In the genomic region with DNA sequence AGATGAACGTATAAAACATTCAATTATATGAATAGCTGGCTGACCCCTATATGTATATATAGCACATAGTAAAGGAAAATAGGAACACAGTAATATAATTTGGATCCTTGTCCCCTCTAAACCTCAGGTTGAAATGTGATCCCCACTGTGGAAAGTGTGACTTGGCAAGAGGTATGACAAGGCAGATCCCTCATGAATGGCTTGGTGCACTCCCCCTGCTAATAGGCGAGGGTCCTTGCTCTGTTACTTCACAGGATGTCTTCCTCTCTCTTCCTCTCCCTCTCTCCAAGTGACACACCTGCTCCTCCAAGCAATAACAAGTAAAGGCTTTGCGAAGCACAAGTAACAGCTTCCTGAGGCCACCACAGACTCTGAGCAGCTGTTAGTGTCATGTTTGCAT, we compare ENCODE assay signal across 23 cellular contexts. TPM values are rescaled to one million over a fixed set of nuclear protein-coding genes. Genes with fewer than 3 reads are reported as not detected.
DNase-seq lines count a peak whose midpoint lies in the region; ATAC-seq and TF ChIP-seq lines count a peak whose summit lies in the region.
"Had no signal": no experiment of that assay in that cellular context is flagged by ENCODE, and none has a peak within 500 bp of the region (broad histone marks: within the 10 kb centered on the region; RNA-seq: fewer than 3 reads in every experiment).

No MANE protein-coding gene starts in this region.

- H3K27me3 ChIP-seq in CD4-positive, alpha-beta memory T cell (ENCODE audit: insufficient read depth, low read length) = no peaks in the 10 kb centered on the region
- H3K27me3 ChIP-seq in DND-41 (ENCODE audit: insufficient read depth, low read length, poor library complexity) (no peaks in the 10 kb centered on the region), prostate gland (replicated peaks; ENCODE audit: insufficient read depth) (no peaks in the 10 kb centered on the region)
- H3K27me3 ChIP-seq: BLaER1 treated with 17β-estradiol and CSF1 and Interleukin-3, amounts not matched to agents 10 nM and 100 nM; brain microvascular endothelial cell had no signal

- H3K9ac ChIP-seq in DND-41 (ENCODE audit: low read depth, low read length) = no peak overlapping the region
- H3K9ac ChIP-seq: BLaER1 treated with 17β-estradiol and CSF1 and Interleukin-3, amounts not matched to agents 10 nM and 100 nM had no signal

- H3K9me3 Mint-ChIP-seq in CD4-positive, alpha-beta memory T cell = no peaks in the 10 kb centered on the region
- H3K9me3 Mint-ChIP-seq in activated naive CD8-positive, alpha-beta T cell treated with anti-CD3 and anti-CD28 coated beads for 36 hours = no peaks in the 10 kb centered on the region
- no peaks in the 10 kb centered on the region for H3K9me3 Mint-ChIP-seq in osteocyte (ENCODE audit: unreplicated experiment)
- H3K9me3 Mint-ChIP-seq: activated CD4-positive, alpha-beta T cell treated with anti-CD3 and anti-CD28 coated beads, Interleukin-2, amount 10 ng/mL, durations not matched to agents 24 days and 14 days; naive B cell had no signal

- H3K27me3 Mint-ChIP-seq in CD4-positive, alpha-beta memory T cell = no peaks in the 10 kb centered on the region
- H3K27me3 Mint-ChIP-seq in activated naive CD8-positive, alpha-beta T cell treated with anti-CD3 and anti-CD28 coated beads for 36 hours = no peaks in the 10 kb centered on the region
- H3K27me3 Mint-ChIP-seq in osteocyte (ENCODE audit: unreplicated experiment) = no peaks in the 10 kb centered on the region
- H3K27me3 Mint-ChIP-seq: activated CD4-positive, alpha-beta T cell treated with anti-CD3 and anti-CD28 coated beads, Interleukin-2, amount 10 ng/mL, durations not matched to agents 24 days and 14 days; naive B cell had no signal

- H2AFZ ChIP-seq in DND-41 (ENCODE audit: low read depth, low read length) = no peak overlapping the region
- H2AFZ ChIP-seq: PC-9 had no signal

- peak overlapping the region in 2 of 8 donors; percentile 26 to 62 for H3K4me3 Mint-ChIP-seq in CD4-positive, alpha-beta memory T cell
- no peak overlapping the region for H3K4me3 Mint-ChIP-seq in activated naive CD8-positive, alpha-beta T cell treated with anti-CD3 and anti-CD28 coated beads for 36 hours
- H3K4me3 Mint-ChIP-seq in osteocyte (ENCODE audit: unreplicated experiment) = no peak overlapping the region
- H3K4me3 Mint-ChIP-seq: activated CD4-positive, alpha-beta T cell treated with anti-CD3 and anti-CD28 coated beads, Interleukin-2, amount 10 ng/mL, durations not matched to agents 24 days and 14 days; naive B cell had no signal

- peak overlapping the region in 2 of 7 donors; percentile 73 to 80 for H3K27ac Mint-ChIP-seq in CD4-positive, alpha-beta memory T cell
- H3K27ac Mint-ChIP-seq in activated naive CD8-positive, alpha-beta T cell treated with anti-CD3 and anti-CD28 coated beads for 36 hours = peak overlapping the region; percentile 46
- peak overlapping the region; percentile 2 for H3K27ac Mint-ChIP-seq in osteocyte (ENCODE audit: unreplicated experiment)
- H3K27ac Mint-ChIP-seq: activated CD4-positive, alpha-beta T cell treated with anti-CD3 and anti-CD28 coated beads, Interleukin-2, amount 10 ng/mL, durations not matched to agents 24 days and 14 days had no signal

- H4K20me1 ChIP-seq in DND-41 (ENCODE audit: insufficient read depth, low read length) = peaks cover 90% of the 10 kb centered on the region

- peaks cover 93% of the 10 kb centered on the region for H3K36me3 ChIP-seq in CD4-positive, alpha-beta memory T cell (ENCODE audit: insufficient read depth, low read length)
- H3K36me3 ChIP-seq in DND-41 (ENCODE audit: insufficient read depth, low read length) (peaks cover 99% of the 10 kb centered on the region), prostate gland (peaks cover 13 to 21% of the 10 kb centered on the region in 2 donors)

- H3K4me2 ChIP-seq in DND-41 (ENCODE audit: insufficient read depth, low read length) = no peak overlapping the region
- H3K4me2 ChIP-seq: BLaER1 treated with 17β-estradiol and CSF1 and Interleukin-3, amounts not matched to agents 10 nM and 100 nM; PC-9 had no signal

- TF ChIP-seq POLR2A in prostate gland (IDR thresholded peaks at IDR 0.05) = no peak

- TF ChIP-seq CTCF in DND-41 (IDR thresholded peaks at IDR 0.05; ENCODE audit: borderline replicate concordance, extremely low read depth, low read length, poor library complexity, severe bottlenecking) (no peak), osteocyte (IDR thresholded peaks at IDR 0.05) (no peak), prostate gland (IDR thresholded peaks at IDR 0.05) (no peak)

- H3K27ac ChIP-seq in CD4-positive, alpha-beta memory T cell (ENCODE audit: low read depth, low read length) = peak overlapping the region; percentile 1
- H3K27ac ChIP-seq in DND-41 (ENCODE audit: low read length) = no peak overlapping the region
- no peak overlapping the region for H3K27ac ChIP-seq in prostate gland
- H3K27ac ChIP-seq: BLaER1 treated with 17β-estradiol and CSF1 and Interleukin-3, amounts not matched to agents 10 nM and 100 nM; brain microvascular endothelial cell; epithelial cell of prostate; PC-9; WERI-Rb-1 had no signal

- WGBS in prostate gland = 84% methylated on average over 3 of the region's 3 CpGs

- no peak for DNase-seq in CD4-positive, alpha-beta memory T cell
- DNase-seq in DND-41 (no peak), osteocyte (ENCODE audit: extremely low spot score, unreplicated experiment) (no peak), prostate gland (ENCODE audit: low spot score) (no peak), NCI-H1930 (lab: John Stamatoyannopoulos, UW) (no peak)
- DNase-seq in activated naive CD8-positive, alpha-beta T cell treated with anti-CD3 and anti-CD28 coated beads for 36 hours = no peak
- DNase-seq: activated CD4-positive, alpha-beta T cell treated with anti-CD3 and anti-CD28 coated beads, Interleukin-2, amount 10 ng/mL, durations not matched to agents 24 days and 14 days; activated gamma-delta T cell; amniotic stem cell; brain microvascular endothelial cell; Calu3; glutamatergic neuron; naive B cell; NCI-H1105; NCI-H187 treated with DMSO at 0.1 percent for 48 hours; NCI-H526 treated with DMSO at 0.1 percent for 48 hours; PC-9; stimulated activated CD4-positive, alpha-beta T cell treated with anti-CD3 and anti-CD28 coated beads, Interleukin-2, amount 100 ng/mL, for 48 hours; WERI-Rb-1 had no signal

- intact Hi-C loops in CD4-positive, alpha-beta memory T cell (cut with micrococcal nuclease) = loop anchor here (2.0 kb wide), 1 partner anchor 15 kb away; no protein-coding TSS in a partner anchor
- intact Hi-C loops in prostate gland (cut with DNase I) = no loop called here

- peaks cover 99% of the 10 kb centered on the region for H3K79me2 ChIP-seq in DND-41 (ENCODE audit: insufficient read depth, low read length)

- peak; percentile 20; the same call in 1 of the 3 replicates for ATAC-seq in DND-41 (ENCODE audit: insufficient read depth, low read depth)
- ATAC-seq in GM19395 (IDR thresholded peaks at IDR 0.05; ENCODE audit: unreplicated experiment) = no peak
- ATAC-seq: Right ventricle myocardium inferior had no signal

- H3K9me3 ChIP-seq in CD4-positive, alpha-beta memory T cell (ENCODE audit: control insufficient read depth in 1 of 2, low read length in 2 of 2) = no peaks in the 10 kb centered on the region
- no peaks in the 10 kb centered on the region for H3K9me3 ChIP-seq in DND-41 (ENCODE audit: insufficient read depth, low read length, severe bottlenecking)
- no peaks in the 10 kb centered on the region for H3K9me3 ChIP-seq in prostate gland
- H3K9me3 ChIP-seq: BLaER1 treated with 17β-estradiol and CSF1 and Interleukin-3, amounts not matched to agents 10 nM and 100 nM had no signal

- H3K4me1 Mint-ChIP-seq in CD4-positive, alpha-beta memory T cell = peaks cover 39 to 65% (median 53%) of the 10 kb centered on the region in 4 donors
- H3K4me1 Mint-ChIP-seq in activated naive CD8-positive, alpha-beta T cell treated with anti-CD3 and anti-CD28 coated beads for 36 hours = peaks cover 54% of the 10 kb centered on the region
- H3K4me1 Mint-ChIP-seq in osteocyte (ENCODE audit: unreplicated experiment) = peaks cover 4% of the 10 kb centered on the region

- CTCF ChIA-PET in CD4-positive, alpha-beta memory T cell (lab: Charles Lee; ENCODE audit: partially characterized antibody) = no interaction called here

- no peak overlapping the region for H3K4me3 ChIP-seq in CD4-positive, alpha-beta memory T cell (ENCODE audit: low read length in 2 of 2)
- H3K4me3 ChIP-seq in DND-41 (ENCODE audit: low read depth in 1 of 2, low read length in 2 of 2) (no peak overlapping the region), prostate gland (no peak overlapping the region)
- H3K4me3 ChIP-seq: BLaER1 treated with 17β-estradiol and CSF1 and Interleukin-3, amounts not matched to agents 10 nM and 100 nM; PC-9 had no signal

- peaks cover 58 to 76% of the 10 kb centered on the region in 2 donors for H3K36me3 Mint-ChIP-seq in CD4-positive, alpha-beta memory T cell
- H3K36me3 Mint-ChIP-seq in activated naive CD8-positive, alpha-beta T cell treated with anti-CD3 and anti-CD28 coated beads for 36 hours = peaks cover 53% of the 10 kb centered on the region
- H3K36me3 Mint-ChIP-seq in osteocyte (ENCODE audit: unreplicated experiment) = peaks cover 53% of the 10 kb centered on the region

- POLR2A ChIA-PET in CD4-positive, alpha-beta memory T cell (lab: Charles Lee; ENCODE audit: partially characterized antibody) = interaction anchor here (1.7 to 1.8 kb wide), 2 partner anchors 16 to 27 kb away, joined by 5 to 11 read pairs; partner anchors contain the start of genes NFS1, RBM39 and ROMO1

- H3K4me1 ChIP-seq in CD4-positive, alpha-beta memory T cell (ENCODE audit: insufficient read depth, low read length) = peaks cover 70% of the 10 kb centered on the region
- H3K4me1 ChIP-seq in DND-41 (ENCODE audit: insufficient read depth, low read length) (peaks cover 5% of the 10 kb centered on the region), prostate gland (replicated peaks) (no peaks in the 10 kb centered on the region)

RNA-seq across cellular contexts. Expression of gene ROMO1, which starts 16.4 kb away (rescaled TPM):
- 10 to 100 TPM; 38.4 to 43.8 TPM for total RNA-seq in CD4-positive, alpha-beta memory T cell
- 100 to 1,000 TPM; 273 to 335 TPM for polyA plus RNA-seq in CD4-positive, alpha-beta memory T cell
- 100 to 1,000 TPM; 121 to 137 TPM for total RNA-seq in activated naive CD8-positive, alpha-beta T cell treated with anti-CD3 and anti-CD28 coated beads for 36 hours
- 110 and 116 TPM in 2 replicates for total RNA-seq in osteocyte
- 100 to 1,000 TPM; 249 to 320 TPM for total RNA-seq in prostate gland

RNA-seq across cellular contexts. Expression of gene NFS1, which starts 16.5 kb away (rescaled TPM):
- 10 to 100 TPM; 30.3 to 33.6 TPM for total RNA-seq in CD4-positive, alpha-beta memory T cell
- 10 to 100 TPM in 1 of 2 donors, 1 to 10 TPM in 1; 6.3 to 28.3 TPM for polyA plus RNA-seq in CD4-positive, alpha-beta memory T cell
- total RNA-seq in activated naive CD8-positive, alpha-beta T cell treated with anti-CD3 and anti-CD28 coated beads for 36 hours = 10 to 100 TPM; 37.2 to 38.2 TPM
- total RNA-seq in osteocyte = 26.0 and 29.4 TPM in 2 replicates
- total RNA-seq in prostate gland = 10 to 100 TPM; 41.2 to 56.7 TPM

RNA-seq across cellular contexts. Expression of gene RBM39, which starts 26.4 kb away (rescaled TPM):
- 100 to 1,000 TPM; 631 to 665 TPM for total RNA-seq in CD4-positive, alpha-beta memory T cell
- polyA plus RNA-seq in CD4-positive, alpha-beta memory T cell = 100 to 1,000 TPM in 1 of 2 donors, 10 to 100 TPM in 1; 76.7 to 153 TPM
- total RNA-seq in activated naive CD8-positive, alpha-beta T cell treated with anti-CD3 and anti-CD28 coated beads for 36 hours = 100 to 1,000 TPM; 330 to 349 TPM
- total RNA-seq in osteocyte = 324 and 329 TPM in 2 replicates
- total RNA-seq in prostate gland = 100 to 1,000 TPM; 228 to 235 TPM

RNA-seq across cellular contexts. Expression of gene CPNE1, which starts 50.9 kb away (rescaled TPM):
- total RNA-seq in CD4-positive, alpha-beta memory T cell = 100 to 1,000 TPM; 316 to 353 TPM
- 100 to 1,000 TPM; 305 to 343 TPM for polyA plus RNA-seq in CD4-positive, alpha-beta memory T cell
- total RNA-seq in activated naive CD8-positive, alpha-beta T cell treated with anti-CD3 and anti-CD28 coated beads for 36 hours = 100 to 1,000 TPM; 290 to 304 TPM
- total RNA-seq in osteocyte (164 and 180 TPM in 2 replicates), prostate gland (10 to 100 TPM; 90.1 to 91.4 TPM)

RNA-seq across cellular contexts. Expression of gene RBM12, which starts 50.9 kb away (rescaled TPM):
- 100 to 1,000 TPM; 129 to 138 TPM for total RNA-seq in CD4-positive, alpha-beta memory T cell
- polyA plus RNA-seq in CD4-positive, alpha-beta memory T cell = 10 to 100 TPM; 29.9 to 52.8 TPM
- 100 to 1,000 TPM; 161 to 169 TPM for total RNA-seq in activated naive CD8-positive, alpha-beta T cell treated with anti-CD3 and anti-CD28 coated beads for 36 hours
- 85.5 and 97.3 TPM in 2 replicates for total RNA-seq in osteocyte
- 10 to 100 TPM; 31.8 to 38.9 TPM for total RNA-seq in prostate gland
